1 cellular context compared by ENCODE assay signal in genomic region chr2:141611981-141612380, GRCh38.
TF ChIP-seq lines count a peak whose summit lies in the region.

No MANE protein-coding gene starts in this region.

TF ChIP-seq in H1, 55 proteins besides CTCF, POLR2A, EP300 and RAD21 (continued from another document):
- TF ChIP-seq TBP (IDR thresholded peaks at IDR 0.05; ENCODE audit: low read depth, low read length) (no peak), SP1 (IDR thresholded peaks at IDR 0.05; ENCODE audit: low read depth, low read length) (no peak), EGR1 (IDR thresholded peaks at IDR 0.05; ENCODE audit: borderline replicate concordance, low read depth, low read length) (no peak), YY1 (IDR thresholded peaks at IDR 0.05; ENCODE audit: low read depth, low read length) (no peak), KDM1A (IDR thresholded peaks at IDR 0.05; ENCODE audit: borderline replicate concordance, low read length) (no peak), ZNF274 (IDR thresholded peaks at IDR 0.05; ENCODE audit: borderline replicate concordance, extremely low read depth, low read length) (no peak), RNF2 (IDR thresholded peaks at IDR 0.05; ENCODE audit: borderline replicate concordance, low read depth, low read length, missing control alignments, poor library complexity, severe bottlenecking) (no peak), MAX (IDR thresholded peaks at IDR 0.05) (no peak), BRCA1 (IDR thresholded peaks at IDR 0.05; ENCODE audit: low read depth, low read length) (no peak), CREB1 (IDR thresholded peaks at IDR 0.05) (no peak)
